Comparison of ENCODE assay signal across 8 cellular contexts in the genomic region with DNA sequence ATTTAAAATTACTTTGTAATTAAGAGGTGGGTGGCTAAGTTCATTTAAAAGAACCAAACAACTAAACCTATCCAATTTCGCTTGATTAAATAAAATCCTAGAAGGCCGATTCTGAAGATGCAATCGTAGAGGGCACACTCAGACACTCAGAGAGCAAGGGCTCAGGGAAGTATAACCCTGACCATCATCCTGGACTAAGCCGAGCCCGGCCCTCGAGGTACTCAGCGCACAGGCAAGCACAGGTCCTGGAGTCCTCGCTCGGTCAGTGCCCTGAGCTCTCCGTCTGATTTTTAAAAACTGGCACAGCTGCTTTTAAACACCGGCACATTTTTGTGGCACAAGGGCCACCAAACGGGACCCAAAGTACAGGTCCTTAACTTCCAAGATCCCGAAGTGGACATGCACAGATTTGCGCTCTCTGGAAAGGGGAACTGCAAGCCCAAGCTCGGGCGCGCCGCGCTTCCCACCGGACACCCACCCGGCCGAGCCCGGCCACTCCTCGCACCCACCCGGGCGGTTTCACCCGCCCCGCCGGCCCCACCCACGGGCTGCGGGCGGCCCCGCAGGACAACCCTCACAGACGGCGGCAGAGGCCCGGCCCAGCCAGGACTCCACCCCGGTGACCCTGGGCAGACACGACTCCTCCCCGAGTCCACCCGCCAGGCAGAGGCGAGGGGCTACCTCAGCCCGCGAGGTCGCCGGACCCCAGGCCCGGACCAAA.
DNase-seq lines count a peak whose midpoint lies in the region; ATAC-seq, FAIRE-seq and TF ChIP-seq lines count a peak whose summit lies in the region.
"Not testable (repeated sequence)": the region's sequence is repeated elsewhere in the genome, so short reads cannot be mapped to it uniquely, and the experiment has no call there.

No MANE protein-coding gene starts in this region.

- not testable (repeated sequence) for H3K27me3 Mint-ChIP-seq in T-cell; astrocyte (ENCODE audit: low read depth, unreplicated experiment); natural killer cell treated with Interleukin-12 subunit alpha and Interleukin-12 subunit beta and Interleukin-15 and Interleukin-18, amount 100 ng/mL, for 72 hours

- peaks cover 12% of the 10 kb centered on the region for H3K79me2 ChIP-seq in astrocyte (ENCODE audit: insufficient read depth, low read length)

- H3K4me3 Mint-ChIP-seq in T-cell (peak overlapping the region in 1 of 3 donors; percentile 37), astrocyte (ENCODE audit: unreplicated experiment) (peak overlapping the region; percentile 76)
- peak overlapping the region; percentile 47 for H3K4me3 Mint-ChIP-seq in natural killer cell treated with Interleukin-12 subunit alpha and Interleukin-12 subunit beta and Interleukin-15 and Interleukin-18, amount 100 ng/mL, for 72 hours

- not testable (repeated sequence) for H3K27ac ChIP-seq in astrocyte (ENCODE audit: low read depth, low read length)
- H3K27ac ChIP-seq in stomach: peak overlapping the region; percentile 52 to 90 (median 89)

- not testable (repeated sequence) for H3K4me1 ChIP-seq in astrocyte (ENCODE audit: insufficient read depth, low read length)
- peaks cover 0 to 16% (median 6%) of the 10 kb centered on the region in 4 donors for H3K4me1 ChIP-seq in stomach

- CTCF ChIA-PET in T-cell (lab: Charles Lee): not testable (repeated sequence)

- H3K27me3 ChIP-seq in astrocyte (ENCODE audit: insufficient read depth, low read length); stomach: not testable (repeated sequence)

- DNase-seq in EL: peak; percentile 26
- DNase-seq in T-cell: peak in 6 of 34 experiments; percentile 8 to 30 (median 21)
- not testable (repeated sequence) for DNase-seq in astrocyte (ENCODE audit: low read depth); stomach
- peak; percentile 78 for DNase-seq in Right ventricle myocardium superior
- DNase-seq in natural killer cell treated with Interleukin-12 subunit alpha and Interleukin-12 subunit beta and Interleukin-15 and Interleukin-18, amount 100 ng/mL, for 72 hours (ENCODE audit: low spot score): peak; percentile 71

- H3K4me3 ChIP-seq in astrocyte (ENCODE audit: insufficient read depth, low read depth, low read length) (peak overlapping the region; percentile 48), stomach (peak overlapping the region; percentile 63 to 74 (median 70))

- not testable (repeated sequence) for H3K27ac Mint-ChIP-seq in T-cell; astrocyte (ENCODE audit: unreplicated experiment); natural killer cell treated with Interleukin-12 subunit alpha and Interleukin-12 subunit beta and Interleukin-15 and Interleukin-18, amount 100 ng/mL, for 72 hours

- peak overlapping the region; percentile 84 for H3K9ac ChIP-seq in astrocyte (ENCODE audit: low read length)

- not testable (repeated sequence) for H2AFZ ChIP-seq in astrocyte (ENCODE audit: low read depth, low read length)

- TF ChIP-seq CTCF in astrocyte (IDR thresholded peaks at IDR 0.05; ENCODE audit: insufficient read depth, low read depth, low read length); stomach (IDR thresholded peaks at IDR 0.05): not testable (repeated sequence)

- not testable (repeated sequence) for FAIRE-seq in astrocyte (lab: Jason Lieb, UNC)

- not testable (repeated sequence) for H3K9me3 Mint-ChIP-seq in T-cell; astrocyte (ENCODE audit: unreplicated experiment); natural killer cell treated with Interleukin-12 subunit alpha and Interleukin-12 subunit beta and Interleukin-15 and Interleukin-18, amount 100 ng/mL, for 72 hours

- TF ChIP-seq POLR2A in stomach (IDR thresholded peaks at IDR 0.05): not testable (repeated sequence)

- not testable (repeated sequence) for H3K36me3 Mint-ChIP-seq in T-cell; astrocyte (ENCODE audit: low read depth, unreplicated experiment); natural killer cell treated with Interleukin-12 subunit alpha and Interleukin-12 subunit beta and Interleukin-15 and Interleukin-18, amount 100 ng/mL, for 72 hours

- H3K9me3 ChIP-seq in astrocyte (ENCODE audit: insufficient read depth, low read depth, low read length); stomach: not testable (repeated sequence)

- peak overlapping the region; percentile 68 for H3K4me2 ChIP-seq in astrocyte (ENCODE audit: low read length)

- intact Hi-C loops in Right ventricle myocardium superior (cut with DNase I); stomach (cut with DNase I; ENCODE audit: low total_unique reads): not testable (repeated sequence)

- TF ChIP-seq EP300 in stomach (IDR thresholded peaks at IDR 0.05): not testable (repeated sequence)

- H3K36me3 ChIP-seq in astrocyte (ENCODE audit: insufficient read depth, low read length); stomach: not testable (repeated sequence)

- 0 to 50% (median 1%) methylated on average over 1 to 23 of the region's 46 CpGs; no CpG with 5 or more reads in 1 of the 5 donors for WGBS in stomach, 5 donors

- not testable (repeated sequence) for H4K20me1 ChIP-seq in astrocyte (ENCODE audit: insufficient read depth, low read length)

- ATAC-seq in GM21619 (IDR thresholded peaks at IDR 0.05; ENCODE audit: unreplicated experiment) (peak; percentile 48), HG03378 (IDR thresholded peaks at IDR 0.05; ENCODE audit: unreplicated experiment) (peak; percentile 28), T-cell (replicated peaks in 1 of 4) (peak; percentile 23 to 54 (median 32)), Right ventricle myocardium superior (ENCODE audit: poor library complexity) (peak; percentile 78)
- ATAC-seq in natural killer cell treated with Interleukin-12 subunit alpha and Interleukin-12 subunit beta and Interleukin-15 and Interleukin-18, amount 100 ng/mL, for 72 hours: peak; percentile 73 to 74

- H3K4me1 Mint-ChIP-seq in T-cell: peaks cover 7 to 11% (median 10%) of the 10 kb centered on the region in 3 donors
- H3K4me1 Mint-ChIP-seq in astrocyte (ENCODE audit: low read depth, unreplicated experiment); natural killer cell treated with Interleukin-12 subunit alpha and Interleukin-12 subunit beta and Interleukin-15 and Interleukin-18, amount 100 ng/mL, for 72 hours (ENCODE audit: low read depth in 2 of 2): not testable (repeated sequence)

- POLR2A ChIA-PET in T-cell (lab: Charles Lee): not testable (repeated sequence)

Comparison
In these comparisons a context has a peak if more than half of its experiments do, and no peak if none do; other contexts are left out.
1. ATAC-seq: peak in every context shown above with its lines; median percentile 78 in Right ventricle myocardium superior; 74 in natural killer cell treated with Interleukin-12 subunit alpha and Interleukin-12 subunit beta and Interleukin-15 and Interleukin-18, amount 100 ng/mL, for 72 hours; 48 in GM21619; 32 in T-cell; 28 in HG03378.